8 cellular contexts compared by ENCODE assay signal in the genomic region with DNA sequence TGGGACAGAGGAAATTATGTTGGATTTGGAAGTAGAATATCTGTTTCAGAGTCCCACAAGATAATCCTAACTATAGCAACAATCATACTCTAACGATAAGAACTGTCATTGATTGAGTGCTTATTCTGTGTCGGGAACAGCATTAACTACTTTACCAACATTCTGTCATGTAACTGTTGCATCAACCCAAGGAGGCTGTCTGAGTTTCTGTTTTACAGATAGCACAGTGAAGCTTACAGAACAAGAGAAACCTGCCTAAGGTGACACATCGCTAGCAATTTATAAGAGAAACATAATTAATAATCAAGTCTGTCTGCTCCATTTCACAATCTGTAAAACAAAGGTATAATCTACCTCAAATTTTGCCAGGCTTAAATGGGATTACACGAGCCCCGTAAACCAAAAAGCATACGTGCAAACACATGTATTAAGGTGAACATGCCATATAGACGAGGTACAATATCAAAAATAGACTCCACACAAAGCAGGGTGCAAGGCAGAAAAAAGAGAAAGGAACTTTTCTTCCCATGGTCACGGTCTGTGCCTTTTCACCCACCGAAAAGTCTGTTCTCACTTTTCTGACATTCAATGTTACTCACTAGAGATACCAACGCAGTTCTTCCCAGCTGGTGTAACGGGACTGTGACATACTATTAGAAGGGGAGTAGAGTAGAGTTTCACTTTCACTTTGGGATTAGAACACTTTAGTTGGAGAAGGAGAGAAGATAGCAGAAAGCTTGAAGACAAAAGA. TPM values are rescaled to one million over a fixed set of nuclear protein-coding genes. Genes with fewer than 3 reads are reported as not detected.
DNase-seq lines count a peak whose midpoint lies in the region; ATAC-seq and TF ChIP-seq lines count a peak whose summit lies in the region.

No MANE protein-coding gene starts in this region.

- H3K4me1 ChIP-seq in stomach = peaks cover 0 to 21% (median 10%) of the 10 kb centered on the region in 4 donors

- TF ChIP-seq EP300 in stomach (IDR thresholded peaks at IDR 0.05) = no peak

- H3K4me3 ChIP-seq in stomach = peak overlapping the region; percentile 29 to 36 (median 30)

- ATAC-seq in left ventricle myocardium superior (peak; percentile 82), HG02938 (IDR thresholded peaks at IDR 0.05; ENCODE audit: unreplicated experiment) (no peak)

- POLR2A ChIA-PET in GM10248 (lab: Yijun Ruan, JAX) = no interaction called here

- no peaks in the 10 kb centered on the region for H3K9me3 ChIP-seq in stomach

- WGBS in stomach, 5 donors = 60 to 65% (median 60%) methylated on average over 11 of the region's 11 CpGs

- TF ChIP-seq CTCF in stomach (IDR thresholded peaks at IDR 0.05) = no peak
- no peak for TF ChIP-seq CTCF in GM10248 (IDR thresholded peaks at IDR 0.05; ENCODE audit: control extremely low read depth, extremely low read depth, low read depth, missing control alignments)

- CTCF ChIA-PET in GM10248 (lab: Yijun Ruan, JAX) = interaction anchor here (1.5 to 1.8 kb wide), 2 partner anchors 11 to 15 kb away, joined by 3 to 7 read pairs; no protein-coding TSS in a partner anchor

- no peak for TF ChIP-seq POLR2A in stomach (IDR thresholded peaks at IDR 0.05)

- intact Hi-C loops in left ventricle myocardium superior (cut with micrococcal nuclease) (loop anchor here (10.0 kb wide), 1 partner anchor 1296 kb away; no protein-coding TSS in a partner anchor), stomach (cut with DNase I; ENCODE audit: low total_unique reads) (no loop called here)

- DNase-seq in NCI-H187 treated with DMSO at 0.1 percent for 48 hours (lab: John Stamatoyannopoulos, UW) (peak; percentile 45), NCI-H187 (lab: John Stamatoyannopoulos, UW) (no peak), SW480 (ENCODE audit: low spot score) (peak; percentile 19), left ventricle myocardium superior (no peak), stomach (no peak), GM10248 (ENCODE audit: extremely low spot score) (no peak)
- DNase-seq in effector CD8-positive, alpha-beta T cell (lab: John Stamatoyannopoulos, UW) = no peak

- peak overlapping the region in 3 of 5 donors; percentile 34 to 61 (median 47) for H3K27ac ChIP-seq in stomach

- H3K27me3 ChIP-seq in stomach = no peaks in the 10 kb centered on the region

- H3K36me3 ChIP-seq in stomach = no peaks in the 10 kb centered on the region

RNA-seq across cellular contexts. Expression of a gene that starts 37.2 kb away (rescaled TPM):
- total RNA-seq in left ventricle myocardium superior (1,122 TPM), stomach (100 to 1,000 TPM in 1 of 5 donors, 10 to 100 TPM in 4; 12.3 to 105 (median 21.4) TPM)
- under 1 TPM; 0.31 to 0.75 (median 0.33) TPM for polyA plus RNA-seq in stomach

Comparison
In these comparisons a context has a peak if more than half of its experiments do, and no peak if none do; other contexts are left out.
1. DNase-seq: peak in NCI-H187 treated with DMSO at 0.1 percent for 48 hours (single experiment) and SW480 (single experiment); none in NCI-H187 (0 of 2), left ventricle myocardium superior (single experiment), stomach (single experiment), GM10248 (single experiment) and effector CD8-positive, alpha-beta T cell (single experiment).
2. RNA of a gene that starts 37.2 kb away (total RNA-seq): 1,122 TPM in left ventricle myocardium superior (single experiment); 12.3 to 105 TPM in stomach; every median in the first group is over 10 times any median in the second.